ENCODE assay signal across 9 cellular contexts in genomic region chr19:31356587-31357314, GRCh38. TPM values are rescaled to one million over a fixed set of nuclear protein-coding genes. Genes with fewer than 3 reads are reported as not detected.
A peak's percentile ranks its signal among the peaks of the same experiment; 100 is the strongest.
DNase-seq lines count a peak whose midpoint lies in the region; ATAC-seq, FAIRE-seq and TF ChIP-seq lines count a peak whose summit lies in the region.
"Had no signal": no experiment of that assay in that cellular context is flagged by ENCODE, and none has a peak within 500 bp of the region (broad histone marks: within the 10 kb centered on the region; RNA-seq: fewer than 3 reads in every experiment).

No MANE protein-coding gene starts in this region.

- H3K36me3 ChIP-seq in liver (ENCODE audit: control insufficient read depth in 4 of 4, insufficient read depth in 3 of 4, low read depth in 1 of 4, low read length in 3 of 4) (no peaks in the 10 kb centered on the region), HepG2 (replicated peaks in 1 of 2; ENCODE audit: control insufficient read depth in 1 of 2, insufficient read depth in 2 of 2, low read length in 2 of 2) (no peaks in the 10 kb centered on the region), mesendoderm (ENCODE audit: control insufficient read depth, insufficient read depth, low read length) (no peaks in the 10 kb centered on the region), vagina (no peaks in the 10 kb centered on the region)
- H3K36me3 ChIP-seq: BLaER1 treated with 17β-estradiol and CSF1 and Interleukin-3, amounts not matched to agents 10 nM and 100 nM had no signal

- H2AK5ac ChIP-seq in mesendoderm (ENCODE audit: low read length), result no peak overlapping the region

- in situ Hi-C loops in HepG2 (cut with HindIII; ENCODE audit: extremely low pct_ligation_motif_present, low pct_unique_long_range_greater_than_20kb), result no loop called here

- TF ChIP-seq CTCF in liver (IDR thresholded peaks at IDR 0.05; ENCODE audit: low read depth, low read length, missing input control) (peak; percentile 38), HepG2 (CRISPR knock-in tag; IDR thresholded peaks at IDR 0.05) (no peak), vagina (IDR thresholded peaks at IDR 0.05) (peak in 2 of 3 experiments; percentile 15 to 41)

- DNase-seq in HepG2 (ENCODE audit: low spot score) (no peak), mesendoderm (peak; percentile 67), vagina (ENCODE audit: extremely low spot score in 2 of 2) (no peak), NCI-H1694 (lab: John Stamatoyannopoulos, UW) (no peak), middle frontal gyrus (ENCODE audit: extremely low spot score, low spot score) (no peak), amniotic stem cell (lab: John Stamatoyannopoulos, UW) (no peak)
- DNase-seq in central memory CD4-positive, alpha-beta T cell, result peak; percentile 46

- no peak overlapping the region for H4K5ac ChIP-seq in mesendoderm (ENCODE audit: low read length)

- no peak overlapping the region for H3K23ac ChIP-seq in mesendoderm (ENCODE audit: low read length)

- H4K8ac ChIP-seq in mesendoderm (ENCODE audit: low read depth, low read length), result no peak overlapping the region

- TF ChIP-seq RAD21 in liver (IDR thresholded peaks at IDR 0.05) (peak; percentile 42 to 71), HepG2 (CRISPR knock-in tag; IDR thresholded peaks at IDR 0.05) (no peak)

- H3K27ac ChIP-seq in liver (ENCODE audit: low read depth in 1 of 2, low read length in 2 of 2) (no peak overlapping the region), HepG2 (ENCODE audit: extremely low read length, insufficient read depth, low read length) (no peak overlapping the region), mesendoderm (ENCODE audit: low read depth, low read length) (no peak overlapping the region), vagina (no peak overlapping the region)
- H3K27ac ChIP-seq: BLaER1 treated with 17β-estradiol and CSF1 and Interleukin-3, amounts not matched to agents 10 nM and 100 nM had no signal

- 10% methylated on average over 33 of the region's 33 CpGs for WGBS in liver
- WGBS in HepG2 (ENCODE audit: low lambda C conversion rate), result 59% methylated on average over 26 of the region's 33 CpGs
- no CpG with 5 or more reads among the region's 33 CpGs for WGBS in mesendoderm (ENCODE audit: extremely low coverage, insufficient coverage, low lambda C conversion rate)

- no peak overlapping the region for H2BK15ac ChIP-seq in mesendoderm (replicated peaks; ENCODE audit: low read depth)

- H2BK5ac ChIP-seq in mesendoderm (ENCODE audit: low read length), result no peak overlapping the region

- peak overlapping the region; percentile 22 for H3K56ac ChIP-seq in mesendoderm (ENCODE audit: low read length)

- no peak for TF ChIP-seq EP300 in HepG2 (IDR thresholded peaks at IDR 0.05; ENCODE audit: low read depth in 2 of 2, low read length in 2 of 2)
- no peak for TF ChIP-seq EP300 in HepG2 (CRISPR knock-in tag; IDR thresholded peaks at IDR 0.05; ENCODE audit: borderline replicate concordance)

- H3K27me3 ChIP-seq in liver (ENCODE audit: control insufficient read depth in 4 of 4, insufficient read depth in 4 of 4, low read length in 3 of 4), result peaks cover 8 to 27% (median 12%) of the 10 kb centered on the region in 4 donors
- peaks cover 1 to 47% of the 10 kb centered on the region in 2 experiments; a peak in 4 of 5 replicates for H3K27me3 ChIP-seq in HepG2 (ENCODE audit: control insufficient read depth in 1 of 2, insufficient read depth in 2 of 2, low read length in 2 of 2)
- peaks cover 18% of the 10 kb centered on the region for H3K27me3 ChIP-seq in mesendoderm (ENCODE audit: insufficient read depth, low read length, poor library complexity)
- H3K27me3 ChIP-seq in vagina, result no peaks in the 10 kb centered on the region

- peak overlapping the region; percentile 12 for H3K18ac ChIP-seq in mesendoderm (ENCODE audit: low read length)

- POLR2A ChIA-PET in HepG2 (lab: Yijun Ruan, JAX), result no interaction called here

- FAIRE-seq in HepG2 (lab: Jason Lieb, UNC), result no peak

- H3K4ac ChIP-seq in mesendoderm (ENCODE audit: low read depth, low read length), result no peak overlapping the region

- peaks cover 0 to 3% (median under 1%) of the 10 kb centered on the region in 4 donors for H3K4me1 ChIP-seq in liver (ENCODE audit: control insufficient read depth in 4 of 4, insufficient read depth in 4 of 4, low read length in 3 of 4)
- no peaks in the 10 kb centered on the region for H3K4me1 ChIP-seq in HepG2 (ENCODE audit: insufficient read depth, low read length)
- H3K4me1 ChIP-seq in mesendoderm (ENCODE audit: control insufficient read depth, low read depth, low read length), result peaks cover 7% of the 10 kb centered on the region
- peaks cover 7% of the 10 kb centered on the region for H3K4me1 ChIP-seq in vagina

- intact Hi-C loops in HepG2 (cut with micrococcal nuclease; ENCODE audit: unreplicated experiment), result no loop called here
- intact Hi-C loops in vagina (cut with DNase I), result no loop called here

- BruUV-seq in HepG2 (replicated peaks; lab: Mats Ljungman, UMichigan), result no TSS peak

- CTCF ChIA-PET in HepG2 (lab: Yijun Ruan, JAX; ENCODE audit: low intra/inter-chr PET ratio, low total read pairs), result no interaction called here

- H3K4me2 ChIP-seq in HepG2 (ENCODE audit: low read depth, low read length), result no peak overlapping the region
- peak overlapping the region; percentile 76 for H3K4me2 ChIP-seq in mesendoderm (ENCODE audit: low read length)
- H3K4me2 ChIP-seq: BLaER1 treated with 17β-estradiol and CSF1 and Interleukin-3, amounts not matched to agents 10 nM and 100 nM had no signal

- H3K9ac ChIP-seq in liver (ENCODE audit: low read depth in 1 of 2, low read length in 2 of 2), result no peak overlapping the region
- no peak overlapping the region for H3K9ac ChIP-seq in HepG2 (ENCODE audit: insufficient read depth, low read depth, low read length)
- peak overlapping the region; percentile 37 for H3K9ac ChIP-seq in mesendoderm (ENCODE audit: low read length)
- H3K9ac ChIP-seq: BLaER1 treated with 17β-estradiol and CSF1 and Interleukin-3, amounts not matched to agents 10 nM and 100 nM had no signal

- H3K4me3 ChIP-seq in liver (ENCODE audit: low read depth in 1 of 3, low read length in 3 of 3), result no peak overlapping the region
- no peak overlapping the region for H3K4me3 ChIP-seq in HepG2 (replicated peaks in 1 of 3; ENCODE audit: insufficient read depth in 1 of 3, low read depth in 2 of 3, low read length in 3 of 3)
- H3K4me3 ChIP-seq in mesendoderm (ENCODE audit: low read length), result no peak overlapping the region
- no peak overlapping the region for H3K4me3 ChIP-seq in vagina
- H3K4me3 ChIP-seq: BLaER1 treated with 17β-estradiol and CSF1 and Interleukin-3, amounts not matched to agents 10 nM and 100 nM had no signal

- no peak for ATAC-seq in HepG2

- no peak overlapping the region for H2BK120ac ChIP-seq in mesendoderm (ENCODE audit: low read depth, low read length)

- TF ChIP-seq POLR2A in HepG2 (IDR thresholded peaks at IDR 0.05; ENCODE audit: insufficient read depth in 1 of 2, low read depth in 2 of 2, low read length in 2 of 2), result no peak
- no peak for TF ChIP-seq POLR2A in vagina (IDR thresholded peaks at IDR 0.05)

- H3K9me3 ChIP-seq in liver (ENCODE audit: control insufficient read depth in 4 of 4, low read length in 3 of 4) (no peaks in the 10 kb centered on the region), HepG2 (ENCODE audit: low read length) (no peaks in the 10 kb centered on the region), vagina (no peaks in the 10 kb centered on the region)

- no peak overlapping the region for H2AFZ ChIP-seq in HepG2 (ENCODE audit: low read length)

- H3K79me2 ChIP-seq in HepG2 (ENCODE audit: insufficient read depth, low read length), result no peaks in the 10 kb centered on the region
- no peaks in the 10 kb centered on the region for H3K79me2 ChIP-seq in mesendoderm (ENCODE audit: control insufficient read depth, insufficient read depth, low read length)

- no peaks in the 10 kb centered on the region for H3K79me1 ChIP-seq in mesendoderm (ENCODE audit: low read length)

- H4K20me1 ChIP-seq in HepG2 (ENCODE audit: insufficient read depth, low read length), result no peaks in the 10 kb centered on the region

TF ChIP-seq in liver, 16 proteins besides CTCF, POLR2A, EP300 and RAD21 (continues in another document):
- TF ChIP-seq YY1 (IDR thresholded peaks at IDR 0.05), result no peak

TF ChIP-seq in HepG2, 621 proteins besides CTCF, POLR2A, EP300 and RAD21 (continues in another document):
- no peak for TF ChIP-seq GLMP (CRISPR knock-in tag; IDR thresholded peaks at IDR 0.05; ENCODE audit: borderline replicate concordance)

RNA-seq across cellular contexts. Expression of gene TSHZ3, which starts 7.5 kb away (rescaled TPM):
- total RNA-seq in liver (1 to 10 TPM in 1 of 2 donors, under 1 TPM in 1; 0.61 to 3.3 TPM), HepG2 (2016; rRNA removed; fragmentation: Illumina TruSeq; extraction: Trizol) (not detected in 2 replicates), vagina (13.5 TPM)
- polyA plus RNA-seq in liver (under 1 TPM; 0.42 to 0.75 TPM), HepG2 (2011; rRNA removed) (0.01 TPM in 1 of 2 replicates, not detected in the other)
- not detected in 2 replicates for total RNA-seq in HepG2 (2016; cell fraction: cytosol; rRNA removed; fragmentation: Illumina TruSeq; extraction: Trizol; ENCODE audit: low read depth)
- total RNA-seq in HepG2 (2016; cell fraction: insoluble cytoplasmic fraction; rRNA removed; fragmentation: Illumina TruSeq; extraction: Trizol), result not detected in 2 replicates
- total RNA-seq in HepG2 (2016; cell fraction: membrane; rRNA removed; fragmentation: Illumina TruSeq; extraction: Trizol), result not detected in 2 replicates
- total RNA-seq in HepG2 (2016; cell fraction: nucleus; rRNA removed; fragmentation: Illumina TruSeq; extraction: Trizol), result not detected in 2 replicates
- polyA plus RNA-seq in HepG2 (2011; cell fraction: cytosol; rRNA removed), result not detected in 2 replicates
- not detected in 2 replicates for polyA plus RNA-seq in HepG2 (2011; cell fraction: nucleus; rRNA removed)
- polyA plus RNA-seq in HepG2 (2012), result not detected in 2 replicates
- not detected in 2 replicates for polyA plus RNA-seq in HepG2 (2016; cell fraction: cytosol; fragmentation: Illumina TruSeq; extraction: Trizol; ENCODE audit: low read depth)
- polyA plus RNA-seq in HepG2 (2016; cell fraction: insoluble cytoplasmic fraction; fragmentation: Illumina TruSeq; extraction: Trizol; ENCODE audit: low read depth), result not detected in 2 replicates
- not detected in 2 replicates for polyA plus RNA-seq in HepG2 (2016; cell fraction: membrane; fragmentation: Illumina TruSeq; extraction: Trizol; ENCODE audit: low read depth)
- not detected in 2 replicates for polyA plus RNA-seq in HepG2 (2016; cell fraction: nucleus; fragmentation: Illumina TruSeq; extraction: Trizol; ENCODE audit: insufficient read depth, low read depth)
- polyA minus RNA-seq in HepG2 (2011; rRNA and poly(A)+ RNA removed; ENCODE audit: low replicate concordance), result not detected in 2 replicates
- polyA minus RNA-seq in HepG2 (2011; cell fraction: cytosol; rRNA and poly(A)+ RNA removed), result not detected in 2 replicates
- not detected in 2 replicates for polyA minus RNA-seq in HepG2 (2011; cell fraction: nucleus; rRNA and poly(A)+ RNA removed)
- 3.8 TPM for polyA plus RNA-seq in mesendoderm (2013, experiment 1 of 2)
- polyA plus RNA-seq in mesendoderm (2013, experiment 2 of 2), result 4.1 TPM

Comparison
In these comparisons a context has a peak if more than half of its experiments do, and no peak if none do; other contexts are left out.
1. DNase-seq: peak in central memory CD4-positive, alpha-beta T cell (single experiment) and mesendoderm (single experiment); none in HepG2 (single experiment), vagina (0 of 2), NCI-H1694 (single experiment), middle frontal gyrus (single experiment) and amniotic stem cell (single experiment).